Comparison of ENCODE assay signal across 1 cellular context in genomic region chr1:115718011-115718754, GRCh38.
TF ChIP-seq lines count a peak whose summit lies in the region.

No MANE protein-coding gene starts in this region.

TF ChIP-seq in SK-N-SH, 30 proteins besides CTCF, POLR2A, EP300 and RAD21 (continued from another document):
- TF ChIP-seq, protein P1, sequence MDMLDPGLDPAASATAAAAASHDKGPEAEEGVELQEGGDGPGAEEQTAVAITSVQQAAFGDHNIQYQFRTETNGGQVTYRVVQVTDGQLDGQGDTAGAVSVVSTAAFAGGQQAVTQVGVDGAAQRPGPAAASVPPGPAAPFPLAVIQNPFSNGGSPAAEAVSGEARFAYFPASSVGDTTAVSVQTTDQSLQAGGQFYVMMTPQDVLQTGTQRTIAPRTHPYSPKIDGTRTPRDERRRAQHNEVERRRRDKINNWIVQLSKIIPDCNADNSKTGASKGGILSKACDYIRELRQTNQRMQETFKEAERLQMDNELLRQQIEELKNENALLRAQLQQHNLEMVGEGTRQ (IDR thresholded peaks at IDR 0.05; ENCODE audit: borderline replicate concordance, low read depth, low read length), result no peak
- TF ChIP-seq GATA2 (CRISPR knock-in tag; IDR thresholded peaks at IDR 0.05) (peak; percentile 93), CHD2 (IDR thresholded peaks at IDR 0.05; ENCODE audit: low read length, partially characterized antibody) (peak; percentile 40), NRF1 (IDR thresholded peaks at IDR 0.05; ENCODE audit: low read depth, low read length) (no peak), TAF1 (IDR thresholded peaks at IDR 0.05; ENCODE audit: borderline replicate concordance, low read depth, low read length) (no peak), MXI1 (IDR thresholded peaks at IDR 0.05; ENCODE audit: low read depth, low read length) (peak; percentile 39; the same call in 1 of the 2 replicates)
